In the genomic region with DNA sequence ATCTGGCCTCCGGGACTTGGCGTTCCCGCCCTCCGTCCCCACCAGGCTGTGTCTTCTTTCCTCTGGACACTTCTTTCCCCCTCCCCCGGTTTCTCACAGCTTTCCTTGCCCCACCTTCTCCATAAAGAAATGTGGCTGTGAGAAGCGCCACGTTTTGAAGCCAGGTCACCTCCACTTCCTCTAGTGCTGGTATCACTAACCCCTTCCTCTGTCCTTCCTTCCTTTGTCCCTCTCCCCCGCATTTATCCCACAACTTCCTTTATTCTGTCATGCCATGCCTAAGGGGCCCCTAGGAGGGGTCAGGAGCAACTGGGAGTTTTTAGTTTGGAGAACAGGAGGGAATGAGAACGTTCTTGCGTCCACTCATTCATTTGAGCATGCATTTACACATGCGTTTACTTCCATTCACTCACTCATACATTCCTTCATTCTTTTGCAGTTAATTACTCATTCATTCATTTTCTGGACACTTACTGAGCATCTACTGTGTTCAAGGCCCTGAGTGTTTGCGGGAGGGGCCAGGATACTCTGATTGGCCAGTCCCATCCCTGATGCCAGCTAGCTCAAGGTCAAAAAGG, we compare ENCODE assay signal across 8 cellular contexts. TPM values are rescaled to one million over a fixed set of nuclear protein-coding genes. Genes with fewer than 3 reads are reported as not detected.
DNase-seq lines count a peak whose midpoint lies in the region; ATAC-seq and TF ChIP-seq lines count a peak whose summit lies in the region.

No MANE protein-coding gene starts in this region.

- H3K27ac ChIP-seq in esophagus (ENCODE audit: low read depth in 2 of 2, low read length in 1 of 2): peak overlapping the region; percentile 66 to 75
- peak overlapping the region; percentile 72 to 74 for H3K27ac ChIP-seq in prostate gland

- DNase-seq in H7 (peak; percentile 65), SK-N-DZ (ENCODE audit: low spot score) (peak; percentile 60), prostate gland (ENCODE audit: low spot score) (no peak), NCI-H526 (lab: John Stamatoyannopoulos, UW) (no peak), NCI-H1105 treated with DMSO at 0.1 percent for 48 hours (lab: John Stamatoyannopoulos, UW) (no peak), islet precursor cell (no peak)

- TF ChIP-seq POLR2A in prostate gland (IDR thresholded peaks at IDR 0.05): no peak

- H3K27me3 ChIP-seq in H7 (ENCODE audit: control insufficient read depth, insufficient read depth, low read length) (no peaks in the 10 kb centered on the region), esophagus (ENCODE audit: control insufficient read depth in 1 of 2, insufficient read depth in 2 of 2, low read length in 2 of 2) (no peaks in the 10 kb centered on the region), prostate gland (replicated peaks; ENCODE audit: insufficient read depth) (no peaks in the 10 kb centered on the region)

- H3K4me3 ChIP-seq in H7 (ENCODE audit: insufficient read depth, low read depth, low read length) (peak overlapping the region; percentile 58), esophagus (ENCODE audit: low read depth in 1 of 2, low read length in 2 of 2) (peak overlapping the region; percentile 47 to 55), prostate gland (peak overlapping the region; percentile 37 to 47)

- H3K4me1 ChIP-seq in esophagus (ENCODE audit: control insufficient read depth in 2 of 2, insufficient read depth in 2 of 2, low read length in 1 of 2) (peaks cover 2 to 8% of the 10 kb centered on the region in 2 donors), prostate gland (replicated peaks) (no peaks in the 10 kb centered on the region)

- no peak for ATAC-seq in HG03095 (IDR thresholded peaks at IDR 0.05; ENCODE audit: unreplicated experiment)

- H3K9me3 ChIP-seq in esophagus (ENCODE audit: control insufficient read depth in 2 of 2, insufficient read depth in 1 of 2, low read depth in 1 of 2, low read length in 1 of 2) (no peaks in the 10 kb centered on the region), prostate gland (no peaks in the 10 kb centered on the region)

- no peak for TF ChIP-seq CTCF in prostate gland (IDR thresholded peaks at IDR 0.05)

- 28 to 30% methylated on average over 12 of the region's 12 CpGs for WGBS in esophagus, 2 donors
- WGBS in prostate gland: 20% methylated on average over 12 of the region's 12 CpGs

- intact Hi-C loops in prostate gland (cut with DNase I): loop anchor here (5.0 to 10.0 kb wide), 3 partner anchors 41 to 172 kb away; partner anchors contain the start of genes MROH7 and TTC4

- H3K36me3 ChIP-seq in H7 (replicated peaks; ENCODE audit: control insufficient read depth, insufficient read depth, low read length) (no peaks in the 10 kb centered on the region), esophagus (ENCODE audit: control insufficient read depth in 2 of 2, insufficient read depth in 2 of 2, low read length in 1 of 2) (no peaks in the 10 kb centered on the region), prostate gland (no peaks in the 10 kb centered on the region)

RNA-seq across cellular contexts. Expression of gene ACOT11, which starts 5.0 kb away (rescaled TPM):
- total RNA-seq in H7 (2014; rRNA removed; shearing (Covaris generic)): 5.0 and 5.4 TPM in 2 replicates
- 5.0 and 7.7 TPM in 2 replicates for polyA plus RNA-seq in SK-N-DZ (2014; cell fraction: cytosol; rRNA removed)
- polyA plus RNA-seq in SK-N-DZ (2014; cell fraction: nucleus; rRNA removed): 19.0 and 21.7 TPM in 2 replicates
- 10 to 100 TPM; 10.5 to 13.0 TPM for polyA plus RNA-seq in esophagus
- 10 to 100 TPM in 1 of 2 donors, 1 to 10 TPM in 1; 6.7 to 18.6 TPM for total RNA-seq in prostate gland

Comparison
In these comparisons a context has a peak if more than half of its experiments do, and no peak if none do; other contexts are left out.
1. DNase-seq: peak in H7 (single experiment) and SK-N-DZ (single experiment); none in prostate gland (single experiment), NCI-H526 (0 of 2), NCI-H1105 treated with DMSO at 0.1 percent for 48 hours (single experiment) and islet precursor cell (single experiment).
2. Peak in every context shown above with its lines, with median percentiles within 50 percentile points of each other: H3K4me3 ChIP-seq.